In genomic region chr16:61460020-61460419, GRCh38 we compare ENCODE assay signal across 28 cellular contexts.
"Had no signal": no experiment of that assay in that cellular context is flagged by ENCODE, and none has a peak within 500 bp of the region (broad histone marks: within the 10 kb centered on the region; RNA-seq: fewer than 3 reads in every experiment).

No MANE protein-coding gene starts in this region.

- H3K4me3 ChIP-seq: colonic mucosa, coronary artery, dorsolateral prefrontal cortex, esophagus muscularis mucosa, esophagus squamous epithelium, gastrocnemius medialis, gastroesophageal sphincter, heart left ventricle, heart right ventricle had no signal

- H3K9me3 ChIP-seq: colonic mucosa, gastrocnemius medialis had no signal

- DNase-seq: colonic mucosa; cortex of kidney; dermis blood vessel endothelial cell; dorsolateral prefrontal cortex; effector CD4-positive, alpha-beta T cell; effector CD8-positive, alpha-beta T cell; effector memory CD4-positive, alpha-beta T cell; effector memory CD8-positive, alpha-beta T cell; endodermal cell; erythroblast; esophagus squamous epithelium; foreskin fibroblast; foreskin keratinocyte; foreskin melanocyte; gastrocnemius medialis; glutamatergic neuron; head of caudate nucleus; heart left ventricle; heart right ventricle had no signal

- H3K4me1 ChIP-seq: colonic mucosa, esophagus muscularis mucosa, esophagus squamous epithelium, foreskin keratinocyte, gastrocnemius medialis, gastroesophageal sphincter, heart left ventricle, heart right ventricle had no signal

- ATAC-seq: effector memory CD8-positive, alpha-beta T cell; esophagus mucosa; foreskin keratinocyte; gastrocnemius medialis; gastroesophageal sphincter; heart left ventricle; heart right ventricle had no signal

- H3K27ac ChIP-seq: colonic mucosa, coronary artery, dorsolateral prefrontal cortex, epithelial cell of prostate, esophagus muscularis mucosa, esophagus squamous epithelium, foreskin keratinocyte, gastrocnemius medialis, gastroesophageal sphincter, heart left ventricle, heart right ventricle had no signal

- FAIRE-seq: colon, endometrium, endothelial cell of umbilical vein, frontal cortex had no signal

- H3K27me3 ChIP-seq: colonic mucosa, dorsolateral prefrontal cortex, esophagus muscularis mucosa, esophagus squamous epithelium, foreskin keratinocyte, gastrocnemius medialis, gastroesophageal sphincter, heart left ventricle, heart right ventricle had no signal

- H3K36me3 ChIP-seq: colonic mucosa, esophagus muscularis mucosa, esophagus squamous epithelium, gastrocnemius medialis, gastroesophageal sphincter, heart left ventricle, heart right ventricle had no signal
